ENCODE assay signal across 16 cellular contexts in the genomic region with DNA sequence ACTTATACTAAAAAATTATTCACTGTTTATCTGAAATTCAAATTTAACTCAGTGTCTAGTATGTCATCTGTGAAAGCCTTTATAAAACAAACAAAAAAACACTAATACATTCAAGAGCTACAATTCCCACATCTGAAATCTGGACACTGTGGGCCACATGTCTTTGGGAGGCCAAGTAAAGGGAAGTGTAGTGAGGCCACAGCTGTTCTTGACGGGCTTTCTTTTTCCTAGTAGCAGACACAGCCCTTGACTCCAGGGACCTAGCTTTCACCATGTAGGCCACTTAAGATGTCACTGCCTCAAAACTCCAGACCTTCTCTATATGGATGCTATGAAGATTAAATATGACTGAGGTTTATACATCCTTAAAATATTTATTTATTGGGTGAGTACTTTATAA.
DNase-seq lines count a peak whose midpoint lies in the region; ATAC-seq, FAIRE-seq and TF ChIP-seq lines count a peak whose summit lies in the region.
"Had no signal": no experiment of that assay in that cellular context is flagged by ENCODE, and none has a peak within 500 bp of the region (broad histone marks: within the 10 kb centered on the region; RNA-seq: fewer than 3 reads in every experiment).

No MANE protein-coding gene starts in this region.

- DNase-seq in HCT116 (ENCODE audit: low read depth, low spot score) (no peak), astrocyte (ENCODE audit: low read depth) (no peak), DMS153 (lab: John Stamatoyannopoulos, UW) (no peak), activated gamma-delta T cell treated with Interleukin-2 at 50 U/mL for 16 hours (no peak), caudate nucleus (lab: John Stamatoyannopoulos, UW) (no peak)
- DNase-seq in naive thymus-derived CD4-positive, alpha-beta T cell, result no peak
- DNase-seq: activated CD8-positive, alpha-beta memory T cell treated with anti-CD3 and anti-CD28 coated beads, Interleukin-2, amount 10 ng/mL, durations not matched to agents 7 days and 5 days; anterior cingulate cortex; BE2C; NCI-H1417 treated with DMSO at 0.1 percent for 48 hours; NCI-H526 treated with DMSO at 0.1 percent for 48 hours; SIG-M5 had no signal

- H3K4me1 ChIP-seq in ACC112 (ENCODE audit: control insufficient read depth, insufficient read depth, low read length, unreplicated experiment) (peaks cover 75% of the 10 kb centered on the region), HCT116 (ENCODE audit: control insufficient read depth in 1 of 2, insufficient read depth in 2 of 2, low read length in 2 of 2) (peaks cover 19 to 40% of the 10 kb centered on the region in 2 experiments), astrocyte (ENCODE audit: insufficient read depth, low read length) (peaks cover 30% of the 10 kb centered on the region)
- H3K4me1 ChIP-seq in naive thymus-derived CD4-positive, alpha-beta T cell (ENCODE audit: control insufficient read depth in 2 of 2, insufficient read depth in 2 of 2, low read length in 2 of 2), result peaks cover 37 to 74% of the 10 kb centered on the region in 2 donors
- H3K4me1 ChIP-seq: BE2C had no signal

- peak overlapping the region; percentile 50 for H3K4me2 ChIP-seq in HCT116 (ENCODE audit: low read length)
- no peak overlapping the region for H3K4me2 ChIP-seq in astrocyte (ENCODE audit: low read length)

- H3K9me3 ChIP-seq in HCT116 (ENCODE audit: control insufficient read depth in 1 of 2, insufficient read depth in 1 of 2, low read depth in 1 of 2, low read length in 2 of 2) (no peaks in the 10 kb centered on the region), astrocyte (ENCODE audit: insufficient read depth, low read depth, low read length) (no peaks in the 10 kb centered on the region)
- H3K9me3 ChIP-seq in naive thymus-derived CD4-positive, alpha-beta T cell (ENCODE audit: control insufficient read depth in 2 of 3, low read length in 3 of 3), result no peaks in the 10 kb centered on the region
- H3K9me3 ChIP-seq: BE2C had no signal

- CTCF ChIA-PET in HCT116 (lab: Charles Lee), result no interaction called here
- CTCF ChIA-PET in naive thymus-derived CD4-positive, alpha-beta T cell (lab: Charles Lee), result interaction anchor here (0.9 to 1.0 kb wide), 2 partner anchors 27 to 80 kb away, joined by 3 to 4 read pairs; no protein-coding TSS in a partner anchor

- H3K36me3 ChIP-seq in ACC112 (ENCODE audit: insufficient read depth, low read length) (no peaks in the 10 kb centered on the region), HCT116 (ENCODE audit: control insufficient read depth in 1 of 2, insufficient read depth in 2 of 2, low read length in 2 of 2) (no peaks in the 10 kb centered on the region), astrocyte (ENCODE audit: insufficient read depth, low read length) (peaks cover 2% of the 10 kb centered on the region)
- no peaks in the 10 kb centered on the region for H3K36me3 ChIP-seq in naive thymus-derived CD4-positive, alpha-beta T cell (ENCODE audit: control insufficient read depth in 2 of 3, insufficient read depth in 3 of 3, low read length in 3 of 3)
- H3K36me3 ChIP-seq: BE2C had no signal

- peaks cover 38% of the 10 kb centered on the region for H3K4me1 Mint-ChIP-seq in astrocyte (ENCODE audit: low read depth, unreplicated experiment)
- H3K4me1 Mint-ChIP-seq in naive thymus-derived CD4-positive, alpha-beta T cell, result peaks cover 0 to 62% (median 54%) of the 10 kb centered on the region in 7 donors

- H3K27ac ChIP-seq in ACC112 (ENCODE audit: low read depth, low read length), result peak overlapping the region; percentile 86
- no peak overlapping the region for H3K27ac ChIP-seq in HCT116 (ENCODE audit: low read depth, low read length)
- H3K27ac ChIP-seq in astrocyte (ENCODE audit: low read depth, low read length), result no peak overlapping the region
- H3K27ac ChIP-seq in naive thymus-derived CD4-positive, alpha-beta T cell (ENCODE audit: low read depth, low read length), result no peak overlapping the region
- H3K27ac ChIP-seq in caudate nucleus (ENCODE audit: low read depth, low read length), result no peak overlapping the region
- H3K27ac ChIP-seq: VCaP had no signal

- TF ChIP-seq RAD21 in HCT116 (IDR thresholded peaks at IDR 0.05; ENCODE audit: low read depth), result no peak

- H2AFZ ChIP-seq in ACC112 (ENCODE audit: low read length, unreplicated experiment) (no peak overlapping the region), HCT116 (ENCODE audit: low read depth, low read length, poor library complexity, severe bottlenecking) (no peak overlapping the region), astrocyte (ENCODE audit: low read depth, low read length) (no peak overlapping the region)

- RAD21 ChIA-PET in HCT116 (lab: Charles Lee; ENCODE audit: low non-redundant PET in 1 of 2, low total read pairs in 2 of 2, uncharacterized antibody in 2 of 2, unreplicated experiment in 2 of 2), result no interaction called here

- H3K36me3 Mint-ChIP-seq in astrocyte (ENCODE audit: low read depth, unreplicated experiment), result peaks cover 1% of the 10 kb centered on the region
- H3K36me3 Mint-ChIP-seq in naive thymus-derived CD4-positive, alpha-beta T cell, result peaks cover 0 to 21% (median 0%) of the 10 kb centered on the region in 5 donors

- H3K27me3 ChIP-seq in ACC112 (ENCODE audit: insufficient read depth, low read length) (no peaks in the 10 kb centered on the region), HCT116 (ENCODE audit: insufficient read depth, low read length) (no peaks in the 10 kb centered on the region), astrocyte (ENCODE audit: insufficient read depth, low read length) (no peaks in the 10 kb centered on the region)
- H3K27me3 ChIP-seq in naive thymus-derived CD4-positive, alpha-beta T cell (ENCODE audit: control insufficient read depth in 2 of 2, insufficient read depth in 2 of 2, low read length in 2 of 2), result no peaks in the 10 kb centered on the region
- H3K27me3 ChIP-seq: BE2C had no signal

- POLR2A ChIA-PET in HCT116 (lab: Charles Lee), result no interaction called here
- POLR2A ChIA-PET in naive thymus-derived CD4-positive, alpha-beta T cell (lab: Charles Lee), result interaction anchor here (0.6 to 1.2 kb wide), 3 partner anchors 53 to 1194 kb away, joined by 3 read pairs; no protein-coding TSS in a partner anchor

- H3K9me2 ChIP-seq in HCT116 (ENCODE audit: insufficient read depth), result no peaks in the 10 kb centered on the region

- H3K9ac ChIP-seq in HCT116 (ENCODE audit: low read length) (peak overlapping the region; percentile 22; the same call in 1 of the 2 replicates), astrocyte (ENCODE audit: low read length) (no peak overlapping the region)

- peak overlapping the region; percentile 13 for H3K27ac Mint-ChIP-seq in astrocyte (ENCODE audit: unreplicated experiment)
- H3K27ac Mint-ChIP-seq in naive thymus-derived CD4-positive, alpha-beta T cell, result peak overlapping the region in 3 of 9 donors; percentile 13 to 99 (median 91)

- intact Hi-C loops in HCT116 (cut with micrococcal nuclease), result no loop called here
- intact Hi-C loops in naive thymus-derived CD4-positive, alpha-beta T cell (cut with micrococcal nuclease), result loop anchor here in 1 of 2 donors (5.0 kb wide), 1 partner anchor 130 kb away; no protein-coding TSS in a partner anchor

- H3K79me2 ChIP-seq in ACC112 (ENCODE audit: control insufficient read depth, insufficient read depth, low read length, unreplicated experiment) (peaks cover 98% of the 10 kb centered on the region), HCT116 (ENCODE audit: insufficient read depth, low read length) (peaks cover 41% of the 10 kb centered on the region; the same call in 1 of the 2 replicates), astrocyte (ENCODE audit: insufficient read depth, low read length) (peaks cover 98% of the 10 kb centered on the region)

- H4K20me1 ChIP-seq in HCT116 (ENCODE audit: insufficient read depth), result no peaks in the 10 kb centered on the region
- H4K20me1 ChIP-seq in astrocyte (ENCODE audit: insufficient read depth, low read length), result peaks cover 82% of the 10 kb centered on the region

- peak overlapping the region; percentile 22 for H3K4me3 Mint-ChIP-seq in astrocyte (ENCODE audit: unreplicated experiment)
- H3K4me3 Mint-ChIP-seq in naive thymus-derived CD4-positive, alpha-beta T cell, result peak overlapping the region in 6 of 10 donors; percentile 44 to 99 (median 88)

- H3K27me3 Mint-ChIP-seq in astrocyte (ENCODE audit: low read depth, unreplicated experiment), result no peaks in the 10 kb centered on the region
- H3K27me3 Mint-ChIP-seq in naive thymus-derived CD4-positive, alpha-beta T cell, result no peaks in the 10 kb centered on the region
- H3K27me3 Mint-ChIP-seq: activated CD8-positive, alpha-beta memory T cell treated with anti-CD3 and anti-CD28 coated beads, Interleukin-2, amount 10 ng/mL, durations not matched to agents 7 days and 5 days had no signal

- H3K4me3 ChIP-seq in ACC112 (ENCODE audit: low read depth, low read length), result peak overlapping the region; percentile 85
- peak overlapping the region in 1 of 2 experiments; percentile 18; a peak in 1 of 4 replicates for H3K4me3 ChIP-seq in HCT116 (replicated peaks in 1 of 2; ENCODE audit: low read depth in 1 of 2, low read length in 2 of 2)
- H3K4me3 ChIP-seq in astrocyte (ENCODE audit: insufficient read depth, low read depth, low read length), result no peak overlapping the region
- no peak overlapping the region for H3K4me3 ChIP-seq in naive thymus-derived CD4-positive, alpha-beta T cell (ENCODE audit: low read length)

- BruUV-seq in HCT116 (replicated peaks; lab: Mats Ljungman, UMichigan), result no TSS peak

- H3K9me3 Mint-ChIP-seq in astrocyte (ENCODE audit: unreplicated experiment), result no peaks in the 10 kb centered on the region
- H3K9me3 Mint-ChIP-seq in naive thymus-derived CD4-positive, alpha-beta T cell, result peaks cover 0 to 3% (median 0%) of the 10 kb centered on the region in 11 donors

- no peak for TF ChIP-seq POLR2A in HCT116 (IDR thresholded peaks at IDR 0.05; ENCODE audit: borderline replicate concordance, extremely low read depth, insufficient read depth, insufficient read length)

- no peak for FAIRE-seq in astrocyte (lab: Jason Lieb, UNC)
- FAIRE-seq: HTR-8/SVneo had no signal

- TF ChIP-seq CTCF in HCT116 (IDR thresholded peaks at IDR 0.05 in 2 of 3, conservative IDR thresholded peaks at IDR 0.05 in 1 of 3; ENCODE audit: borderline replicate concordance in 1 of 3, insufficient read depth in 1 of 3, low read depth in 2 of 3, low read length in 2 of 3), result no peak
- TF ChIP-seq CTCF in astrocyte (IDR thresholded peaks at IDR 0.05; ENCODE audit: insufficient read depth, low read depth, low read length), result no peak

- ATAC-seq in HCT116 (no peak), HG03439 (IDR thresholded peaks at IDR 0.05; ENCODE audit: unreplicated experiment) (no peak)
- no peak for ATAC-seq in naive thymus-derived CD4-positive, alpha-beta T cell
- ATAC-seq: activated CD8-positive, alpha-beta memory T cell treated with anti-CD3 and anti-CD28 coated beads, Interleukin-2, amount 10 ng/mL, durations not matched to agents 7 days and 5 days had no signal
